9 cellular contexts compared by ENCODE assay signal in genomic region chr1:46446646-46447498, GRCh38. TPM values are rescaled to one million over a fixed set of nuclear protein-coding genes. Genes with fewer than 3 reads are reported as not detected.
A peak's percentile ranks its signal among the peaks of the same experiment; 100 is the strongest.
DNase-seq lines count a peak whose midpoint lies in the region; ATAC-seq and TF ChIP-seq lines count a peak whose summit lies in the region.
"Had no signal": no experiment of that assay in that cellular context is flagged by ENCODE, and none has a peak within 500 bp of the region (broad histone marks: within the 10 kb centered on the region; RNA-seq: fewer than 3 reads in every experiment).

No MANE protein-coding gene starts in this region.

- H3K36me3 Mint-ChIP-seq in T-helper 17 cell (ENCODE audit: low read depth), result peaks cover 4% of the 10 kb centered on the region

- peaks cover 52% of the 10 kb centered on the region for H3K27me3 Mint-ChIP-seq in T-helper 17 cell

- H3K4me3 Mint-ChIP-seq in T-helper 17 cell, result peak overlapping the region; percentile 74

- H3K27ac ChIP-seq in left ventricle myocardium inferior (replicated peaks), result no peak overlapping the region

- peaks cover 21% of the 10 kb centered on the region for H3K4me1 ChIP-seq in left ventricle myocardium inferior

- H3K27ac Mint-ChIP-seq in T-helper 17 cell, result peak overlapping the region; percentile 76

- DNase-seq in GM12865 (ENCODE audit: low read depth) (peak; percentile 78), NCI-H1105 (lab: John Stamatoyannopoulos, UW) (peak; percentile 49), T-helper 17 cell (peak; percentile 48 to 77 (median 50)), amniotic stem cell (lab: John Stamatoyannopoulos, UW) (peak; percentile 27), left ventricle myocardium inferior (peak; percentile 76), retina (peak; percentile 87)

- H3K4me3 ChIP-seq in GM12865 (ENCODE audit: low read depth, low read length) (no peak overlapping the region), left ventricle myocardium inferior (no peak overlapping the region)

- H3K27me3 ChIP-seq in left ventricle myocardium inferior (ENCODE audit: low read depth), result peaks cover 69% of the 10 kb centered on the region

- TF ChIP-seq CTCF in GM12865 (IDR thresholded peaks at IDR 0.05; ENCODE audit: insufficient read depth, low read depth, low read length, missing control alignments) (peak; percentile 91), left ventricle myocardium inferior (IDR thresholded peaks at IDR 0.05; ENCODE audit: borderline replicate concordance) (peak; percentile 89)

- H3K9me3 ChIP-seq in T-helper 17 cell (ENCODE audit: control insufficient read depth, low read length, poor library complexity, severe bottlenecking) (no peaks in the 10 kb centered on the region), left ventricle myocardium inferior (replicated peaks) (no peaks in the 10 kb centered on the region)

- intact Hi-C loops in left ventricle myocardium inferior (cut with micrococcal nuclease), result no loop called here

- no peaks in the 10 kb centered on the region for H3K36me3 ChIP-seq in left ventricle myocardium inferior

- peaks cover 23% of the 10 kb centered on the region for H3K4me1 Mint-ChIP-seq in T-helper 17 cell

- peak; percentile 64 for ATAC-seq in T-helper 17 cell
- ATAC-seq in HG02571 (IDR thresholded peaks at IDR 0.05; ENCODE audit: unreplicated experiment), result no peak
- no peak for ATAC-seq in GM21381 (IDR thresholded peaks at IDR 0.05; ENCODE audit: unreplicated experiment)

RNA-seq across cellular contexts. Expression of gene DMBX1, which starts 42.8 kb away (rescaled TPM):
- total RNA-seq in T-helper 17 cell, result not detected
- not detected for total RNA-seq in left ventricle myocardium inferior
- total RNA-seq: mononuclear cell had no signal

RNA-seq across cellular contexts. Expression of gene FAAH, which starts 52.8 kb away (rescaled TPM):
- 1 to 10 TPM; 6.5 to 9.4 TPM for total RNA-seq in T-helper 17 cell
- total RNA-seq in left ventricle myocardium inferior, result 2.8 TPM

Comparison
In these comparisons a context has a peak if more than half of its experiments do, and no peak if none do; other contexts are left out.
1. DNase-seq: peak in every context shown above with its lines; median percentile 87 in retina; 78 in GM12865; 76 in left ventricle myocardium inferior; 50 in T-helper 17 cell; 49 in NCI-H1105; 27 in amniotic stem cell.